11 cellular contexts compared by ENCODE assay signal in genomic region chr2:81266106-81266505, GRCh38.
DNase-seq lines count a peak whose midpoint lies in the region; TF ChIP-seq lines count a peak whose summit lies in the region.
"Had no signal": no experiment of that assay in that cellular context is flagged by ENCODE, and none has a peak within 500 bp of the region (broad histone marks: within the 10 kb centered on the region; RNA-seq: fewer than 3 reads in every experiment).

No MANE protein-coding gene starts in this region.

- H3K4me3 Mint-ChIP-seq in activated CD4-positive, alpha-beta T cell treated with anti-CD3 and anti-CD28 coated beads, Interleukin-2, amount 10 ng/mL, durations not matched to agents 24 days and 14 days: no peak overlapping the region

- H4K20me1 ChIP-seq in Loucy (ENCODE audit: insufficient read depth, low read length, poor library complexity, severe bottlenecking): no peaks in the 10 kb centered on the region
- H4K20me1 ChIP-seq: BLaER1 treated with 17β-estradiol and CSF1 and Interleukin-3, amounts not matched to agents 10 nM and 100 nM had no signal

- peak; percentile 1 for DNase-seq in activated CD4-positive, alpha-beta T cell treated with anti-CD3 and anti-CD28 coated beads for 48 hours
- DNase-seq in activated CD4-positive, alpha-beta T cell treated with anti-CD3 and anti-CD28 coated beads, Interleukin-2, amount 10 ng/mL, durations not matched to agents 24 days and 14 days: no peak
- DNase-seq in colonic mucosa (peak; percentile 15), retinal pigment epithelial cell (ENCODE audit: low read depth) (peak; percentile 6)
- DNase-seq in activated T-cell treated with anti-CD3 and anti-CD28 coated beads, Interleukin-2, amount 50 U/mL, for 1 hour: no peak
- no peak for DNase-seq in effector CD8-positive, alpha-beta T cell (lab: John Stamatoyannopoulos, UW)
- no peak for DNase-seq in stimulated activated naive CD4-positive, alpha-beta T cell treated with Interleukin-2 at 50 U/mL for 16 hours (lab: John Stamatoyannopoulos, UW)
- DNase-seq: body of pancreas had no signal

- H3K9ac ChIP-seq in Loucy (ENCODE audit: low read depth, low read length, poor library complexity, severe bottlenecking) (no peak overlapping the region), colonic mucosa (ENCODE audit: low read depth in 2 of 2, low read length in 2 of 2) (no peak overlapping the region)
- H3K9ac ChIP-seq: BLaER1 treated with 17β-estradiol and CSF1 and Interleukin-3, amounts not matched to agents 10 nM and 100 nM had no signal

- no peaks in the 10 kb centered on the region for H3K4me1 Mint-ChIP-seq in activated CD4-positive, alpha-beta T cell treated with anti-CD3 and anti-CD28 coated beads, Interleukin-2, amount 10 ng/mL, durations not matched to agents 24 days and 14 days

- H3K27ac Mint-ChIP-seq in activated CD4-positive, alpha-beta T cell treated with anti-CD3 and anti-CD28 coated beads, Interleukin-2, amount 10 ng/mL, durations not matched to agents 24 days and 14 days: no peak overlapping the region

- H3F3A ChIP-seq in Loucy (ENCODE audit: low read depth): no peaks in the 10 kb centered on the region

- no peak overlapping the region for H2AFZ ChIP-seq in Loucy (ENCODE audit: low read length)

- no peak overlapping the region for H3K4me2 ChIP-seq in Loucy (ENCODE audit: low read depth, low read length, poor library complexity, severe bottlenecking)
- H3K4me2 ChIP-seq: BLaER1 treated with 17β-estradiol and CSF1 and Interleukin-3, amounts not matched to agents 10 nM and 100 nM had no signal

- H3K9me2 ChIP-seq in Loucy (replicated peaks; ENCODE audit: low read depth, low read length): no peaks in the 10 kb centered on the region

- H3K36me3 ChIP-seq in Loucy (ENCODE audit: insufficient read depth, low read length): no peaks in the 10 kb centered on the region
- no peaks in the 10 kb centered on the region for H3K36me3 ChIP-seq in colonic mucosa
- H3K36me3 ChIP-seq: BLaER1 treated with 17β-estradiol and CSF1 and Interleukin-3, amounts not matched to agents 10 nM and 100 nM had no signal

- H3K9me3 Mint-ChIP-seq in activated CD4-positive, alpha-beta T cell treated with anti-CD3 and anti-CD28 coated beads, Interleukin-2, amount 10 ng/mL, durations not matched to agents 24 days and 14 days: peaks cover 8% of the 10 kb centered on the region

- no peaks in the 10 kb centered on the region for H3K27me3 Mint-ChIP-seq in activated CD4-positive, alpha-beta T cell treated with anti-CD3 and anti-CD28 coated beads, Interleukin-2, amount 10 ng/mL, durations not matched to agents 24 days and 14 days

- H3K36me3 Mint-ChIP-seq in activated CD4-positive, alpha-beta T cell treated with anti-CD3 and anti-CD28 coated beads, Interleukin-2, amount 10 ng/mL, durations not matched to agents 24 days and 14 days (ENCODE audit: low read depth): no peaks in the 10 kb centered on the region

- intact Hi-C loops in activated CD4-positive, alpha-beta T cell treated with anti-CD3 and anti-CD28 coated beads, Interleukin-2, amount 10 ng/mL, durations not matched to agents 24 days and 14 days (cut with micrococcal nuclease): no loop called here
- intact Hi-C loops in colonic mucosa (cut with DNase I): no loop called here

- H3K27me3 ChIP-seq in Loucy (ENCODE audit: insufficient read depth, low read length, poor library complexity, severe bottlenecking) (no peaks in the 10 kb centered on the region), colonic mucosa (no peaks in the 10 kb centered on the region)
- H3K27me3 ChIP-seq: BLaER1 treated with 17β-estradiol and CSF1 and Interleukin-3, amounts not matched to agents 10 nM and 100 nM; body of pancreas had no signal

- H3K9me3 ChIP-seq in Loucy (ENCODE audit: insufficient read depth, low read depth, low read length): no peaks in the 10 kb centered on the region
- no peaks in the 10 kb centered on the region for H3K9me3 ChIP-seq in colonic mucosa
- H3K9me3 ChIP-seq: body of pancreas had no signal

- H3K4me3 ChIP-seq in Loucy (ENCODE audit: low read length, poor library complexity, severe bottlenecking) (no peak overlapping the region), colonic mucosa (no peak overlapping the region), retinal pigment epithelial cell (ENCODE audit: low read length) (no peak overlapping the region)
- H3K4me3 ChIP-seq: BLaER1 treated with 17β-estradiol and CSF1 and Interleukin-3, amounts not matched to agents 10 nM and 100 nM; body of pancreas; skin epidermis had no signal

- H3K27ac ChIP-seq in colonic mucosa: no peak overlapping the region
- H3K27ac ChIP-seq: BLaER1 treated with 17β-estradiol and CSF1 and Interleukin-3, amounts not matched to agents 10 nM and 100 nM; body of pancreas; skin epidermis had no signal

- H3K4me1 ChIP-seq in Loucy (ENCODE audit: insufficient read depth, low read length, poor library complexity, severe bottlenecking) (no peaks in the 10 kb centered on the region), colonic mucosa (no peaks in the 10 kb centered on the region)
- H3K4me1 ChIP-seq: BLaER1 treated with 17β-estradiol and CSF1 and Interleukin-3, amounts not matched to agents 10 nM and 100 nM; body of pancreas had no signal

- peak; percentile 66 for TF ChIP-seq CTCF in Loucy (conservative IDR thresholded peaks at IDR 0.05; ENCODE audit: low read length)
- TF ChIP-seq CTCF in colonic mucosa (IDR thresholded peaks at IDR 0.05): no peak
- TF ChIP-seq CTCF in retinal pigment epithelial cell (conservative IDR thresholded peaks at IDR 0.05; ENCODE audit: low read depth, low read length): peak; percentile 83

- H3K79me2 ChIP-seq in Loucy (ENCODE audit: insufficient read depth, low read length): no peaks in the 10 kb centered on the region

Comparison
In these comparisons a context has a peak if more than half of its experiments do, and no peak if none do; other contexts are left out.
1. DNase-seq: peak in activated CD4-positive, alpha-beta T cell treated with anti-CD3 and anti-CD28 coated beads for 48 hours (single experiment), colonic mucosa (single experiment) and retinal pigment epithelial cell (single experiment); none in activated CD4-positive, alpha-beta T cell treated with anti-CD3 and anti-CD28 coated beads, Interleukin-2, amount 10 ng/mL, durations not matched to agents 24 days and 14 days (single experiment), activated T-cell treated with anti-CD3 and anti-CD28 coated beads, Interleukin-2, amount 50 U/mL, for 1 hour (single experiment), effector CD8-positive, alpha-beta T cell (single experiment) and stimulated activated naive CD4-positive, alpha-beta T cell treated with Interleukin-2 at 50 U/mL for 16 hours (single experiment).